In genomic region chr14:39229222-39229543, GRCh38 we compare ENCODE assay signal across 9 cellular contexts. TPM values are rescaled to one million over a fixed set of nuclear protein-coding genes. Genes with fewer than 3 reads are reported as not detected.
A peak's percentile ranks its signal among the peaks of the same experiment; 100 is the strongest.
DNase-seq lines count a peak whose midpoint lies in the region; ATAC-seq and TF ChIP-seq lines count a peak whose summit lies in the region.
"Had no signal": no experiment of that assay in that cellular context is flagged by ENCODE, and none has a peak within 500 bp of the region (broad histone marks: within the 10 kb centered on the region; RNA-seq: fewer than 3 reads in every experiment).

No MANE protein-coding gene starts in this region.

- no peaks in the 10 kb centered on the region for H3K27me3 ChIP-seq in CD8-positive, alpha-beta memory T cell (ENCODE audit: insufficient read depth, low read length, poor library complexity, severe bottlenecking)
- H3K27me3 ChIP-seq: brain microvascular endothelial cell had no signal

- CTCF ChIA-PET in CD8-positive, alpha-beta memory T cell (lab: Charles Lee), result interaction anchor here (0.7 to 2.0 kb wide), 3 partner anchors 39 to 202 kb away, joined by 3 to 6 read pairs (median 5); no protein-coding TSS in a partner anchor

- no peaks in the 10 kb centered on the region for H3K9me3 ChIP-seq in CD8-positive, alpha-beta memory T cell (ENCODE audit: low read length)
- H3K9me3 ChIP-seq in mucosa of descending colon, result no peaks in the 10 kb centered on the region

- peaks cover 23% of the 10 kb centered on the region for H3K4me1 ChIP-seq in CD8-positive, alpha-beta memory T cell (ENCODE audit: insufficient read depth, low read length)
- no peaks in the 10 kb centered on the region for H3K4me1 ChIP-seq in mucosa of descending colon (ENCODE audit: low read depth)

- peaks cover 44 to 52% (median 50%) of the 10 kb centered on the region in 3 donors for H3K4me1 Mint-ChIP-seq in CD8-positive, alpha-beta memory T cell

- TF ChIP-seq CTCF in mucosa of descending colon (IDR thresholded peaks at IDR 0.05), result no peak

- POLR2A ChIA-PET in CD8-positive, alpha-beta memory T cell (lab: Charles Lee), result interaction anchor here (0.8 to 3.6 kb wide), 4 partner anchors 37 to 203 kb away, joined by 6 to 18 read pairs (median 10); partner anchors contain the start of genes FBXO33, PNN and TRAPPC6B

- H3K4me3 Mint-ChIP-seq in CD8-positive, alpha-beta memory T cell, result peak overlapping the region; percentile 8 to 65 (median 38)

- H3K36me3 Mint-ChIP-seq in CD8-positive, alpha-beta memory T cell, result no peaks in the 10 kb centered on the region

- intact Hi-C loops in mucosa of descending colon (cut with DNase I, micrococcal nuclease), result no loop called here

- in situ Hi-C loops in KBM-7 (cut with MboI; ENCODE audit: low pct_unique_long_range_greater_than_20kb, low sequenced_read_pairs), result loop anchor here (25.0 kb wide), 1 partner anchor 133 kb away; no protein-coding TSS in a partner anchor

- no peaks in the 10 kb centered on the region for H3K36me3 ChIP-seq in CD8-positive, alpha-beta memory T cell (ENCODE audit: insufficient read depth, low read length)
- no peaks in the 10 kb centered on the region for H3K36me3 ChIP-seq in mucosa of descending colon (ENCODE audit: low read depth)
- H3K36me3 ChIP-seq: brain microvascular endothelial cell had no signal

- peak overlapping the region; percentile 77 to 98 (median 92) for H3K27ac Mint-ChIP-seq in CD8-positive, alpha-beta memory T cell

- peak overlapping the region; percentile 35 for H3K27ac ChIP-seq in CD8-positive, alpha-beta memory T cell (ENCODE audit: low read depth, low read length)
- H3K27ac ChIP-seq: brain microvascular endothelial cell had no signal

- ATAC-seq in HG03280 (IDR thresholded peaks at IDR 0.05; ENCODE audit: unreplicated experiment) (peak; percentile 67), mucosa of descending colon (peak; percentile 72), HG02840 (IDR thresholded peaks at IDR 0.05; ENCODE audit: low FRiP score, unreplicated experiment) (no peak)

- no peaks in the 10 kb centered on the region for H3K27me3 Mint-ChIP-seq in CD8-positive, alpha-beta memory T cell

- H3K9me3 Mint-ChIP-seq in CD8-positive, alpha-beta memory T cell, result no peaks in the 10 kb centered on the region

- H3K4me3 ChIP-seq in CD8-positive, alpha-beta memory T cell (ENCODE audit: low read length), result no peak overlapping the region
- H3K4me3 ChIP-seq in mucosa of descending colon, result no peak overlapping the region

- peak in 4 of 5 donors; percentile 38 to 77 (median 56) for DNase-seq in CD8-positive, alpha-beta memory T cell
- DNase-seq in activated CD8-positive, alpha-beta memory T cell treated with anti-CD3 and anti-CD28 coated beads for 4 hours (ENCODE audit: low read depth in 2 of 2), result peak; percentile 7 to 32
- DNase-seq in mucosa of descending colon, result peak in 1 of 3 donors; percentile 9
- DNase-seq in NCI-H2171 (lab: John Stamatoyannopoulos, UW), result no peak
- DNase-seq in KBM-7, result no peak
- DNase-seq in NCI-H446 treated with DMSO at 0.1 percent for 48 hours (lab: John Stamatoyannopoulos, UW), result no peak
- DNase-seq: brain microvascular endothelial cell had no signal

RNA-seq across cellular contexts. Expression of gene MIA2, which starts 4.5 kb away (rescaled TPM):
- total RNA-seq in CD8-positive, alpha-beta memory T cell, result 10 to 100 TPM; 19.5 to 21.0 TPM
- polyA plus RNA-seq in CD8-positive, alpha-beta memory T cell, result 27.8 TPM
- total RNA-seq in mucosa of descending colon, result 10 to 100 TPM; 46.1 to 81.9 (median 51.7) TPM

RNA-seq across cellular contexts. Expression of gene PNN, which starts 54.1 kb away (rescaled TPM):
- total RNA-seq in CD8-positive, alpha-beta memory T cell, result 10 to 100 TPM; 92.5 to 94.0 TPM
- 29.8 TPM for polyA plus RNA-seq in CD8-positive, alpha-beta memory T cell
- total RNA-seq in mucosa of descending colon, result 10 to 100 TPM; 42.5 to 50.6 (median 49.4) TPM

RNA-seq across cellular contexts. Expression of gene TRAPPC6B, which starts 59.0 kb away (rescaled TPM):
- total RNA-seq in CD8-positive, alpha-beta memory T cell, result 10 to 100 TPM; 25.9 to 28.7 TPM
- 14.4 TPM for polyA plus RNA-seq in CD8-positive, alpha-beta memory T cell
- total RNA-seq in mucosa of descending colon, result 10 to 100 TPM; 19.5 to 23.1 (median 21.1) TPM

Comparison
In these comparisons a context has a peak if more than half of its experiments do, and no peak if none do; other contexts are left out.
1. DNase-seq: peak in CD8-positive, alpha-beta memory T cell (4 of 5) and activated CD8-positive, alpha-beta memory T cell treated with anti-CD3 and anti-CD28 coated beads for 4 hours (2 of 2); none in NCI-H2171 (single experiment), KBM-7 (single experiment) and NCI-H446 treated with DMSO at 0.1 percent for 48 hours (single experiment).